In the genomic region with DNA sequence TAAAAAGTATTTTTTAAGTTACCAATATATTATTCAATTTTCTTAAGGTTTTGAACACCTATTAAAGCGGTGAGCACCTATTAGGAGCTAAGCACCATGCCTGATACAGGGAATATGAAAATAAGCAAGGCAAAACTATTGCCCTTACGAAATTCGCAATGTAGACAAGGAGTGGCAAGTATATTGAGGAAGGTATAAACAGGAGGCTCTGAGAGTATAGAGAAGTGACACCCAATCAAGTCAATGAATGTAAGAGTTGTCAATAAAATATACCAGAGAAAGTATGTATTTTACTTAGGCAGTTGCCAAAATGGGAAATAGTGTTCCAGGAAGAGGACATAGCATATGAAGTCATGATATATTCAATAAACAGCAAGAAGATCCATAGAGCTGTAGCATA, we compare ENCODE assay signal across 25 cellular contexts.
"Had no signal": no experiment of that assay in that cellular context is flagged by ENCODE, and none has a peak within 500 bp of the region (broad histone marks: within the 10 kb centered on the region; RNA-seq: fewer than 3 reads in every experiment).

No MANE protein-coding gene starts in this region.

- H3K4me3 ChIP-seq: colonic mucosa, esophagus squamous epithelium, gastrocnemius medialis, heart right ventricle, left lung, lower lobe of right lung had no signal

- DNase-seq: colonic mucosa; cortex of kidney; effector CD8-positive, alpha-beta T cell; effector memory CD8-positive, alpha-beta T cell; endodermal cell; esophagus squamous epithelium; foreskin fibroblast; foreskin melanocyte; gastrocnemius medialis; glutamatergic neuron; head of caudate nucleus; heart right ventricle; hippocampal formation; islet precursor cell; kidney; kidney glomerular epithelial cell; left lung; left ventricle myocardium superior; lower lobe of right lung; mesenchymal stem cell; naive thymus-derived CD4-positive, alpha-beta T cell had no signal

- H3K27ac Mint-ChIP-seq: dendritic cell treated with granulocyte-macrophage colony-stimulating factor and Interleukin-4, amounts not matched to agents 40 ng/mL and 50 ng/mL, for 4 days; effector memory CD8-positive, alpha-beta T cell; endodermal cell; mesothelial cell of epicardium; naive thymus-derived CD4-positive, alpha-beta T cell had no signal

- H3K27me3 Mint-ChIP-seq: dendritic cell treated with granulocyte-macrophage colony-stimulating factor and Interleukin-4, amounts not matched to agents 40 ng/mL and 50 ng/mL, for 4 days had no signal

- H3K27ac ChIP-seq: colonic mucosa, epithelial cell of prostate, esophagus squamous epithelium, gastrocnemius medialis, heart right ventricle, left lung, lower lobe of right lung had no signal

- ATAC-seq: effector memory CD8-positive, alpha-beta T cell; esophagus mucosa; gastrocnemius medialis; heart right ventricle; left lung; left ventricle myocardium superior; lower lobe of right lung; naive thymus-derived CD4-positive, alpha-beta T cell had no signal

- H3K27me3 ChIP-seq: colonic mucosa, esophagus squamous epithelium, gastrocnemius medialis, heart right ventricle, left lung had no signal

- H3K36me3 ChIP-seq: colonic mucosa, esophagus squamous epithelium, gastrocnemius medialis, heart right ventricle, left lung, lower lobe of right lung had no signal

- H3K4me3 Mint-ChIP-seq: dendritic cell treated with granulocyte-macrophage colony-stimulating factor and Interleukin-4, amounts not matched to agents 40 ng/mL and 50 ng/mL, for 4 days; endodermal cell; mesothelial cell of epicardium; naive thymus-derived CD4-positive, alpha-beta T cell had no signal

- H3K9me3 Mint-ChIP-seq: dendritic cell treated with granulocyte-macrophage colony-stimulating factor and Interleukin-4, amounts not matched to agents 40 ng/mL and 50 ng/mL, for 4 days; effector memory CD8-positive, alpha-beta T cell; endodermal cell had no signal
